9 cellular contexts compared by ENCODE assay signal in genomic region chr14:24035791-24036179, GRCh38. TPM values are rescaled to one million over a fixed set of nuclear protein-coding genes. Genes with fewer than 3 reads are reported as not detected.
DNase-seq lines count a peak whose midpoint lies in the region; TF ChIP-seq lines count a peak whose summit lies in the region.
"Not testable (repeated sequence)": the region's sequence is repeated elsewhere in the genome, so short reads cannot be mapped to it uniquely, and the experiment has no call there.
"Had no signal": no experiment of that assay in that cellular context is flagged by ENCODE, and none has a peak within 500 bp of the region (broad histone marks: within the 10 kb centered on the region; RNA-seq: fewer than 3 reads in every experiment).

No MANE protein-coding gene starts in this region.

- H3K9me2 ChIP-seq in DOHH2 (replicated peaks; ENCODE audit: control insufficient read depth, low read length): not testable (repeated sequence)

- not testable (repeated sequence) for H3K9ac ChIP-seq in iPS-18a (ENCODE audit: low read length)
- H3K9ac ChIP-seq in neuronal stem cell (ENCODE audit: low read depth, low read length, poor library complexity): peak overlapping the region; percentile 9

- H4K20me1 ChIP-seq in DOHH2 (ENCODE audit: control insufficient read depth, insufficient read depth, low read depth, low read length): not testable (repeated sequence)

- peak overlapping the region; percentile 61 for H3K27ac Mint-ChIP-seq in HFFc6
- peak overlapping the region; percentile 88 for H3K27ac Mint-ChIP-seq in activated CD4-positive, alpha-beta T cell treated with anti-CD3 and anti-CD28 coated beads, Interleukin-2, amount 10 ng/mL, durations not matched to agents 7 days and 5 days

- H3K4me1 ChIP-seq in DOHH2 (ENCODE audit: control insufficient read depth, low read length); iPS-18a (ENCODE audit: control insufficient read depth, low read depth, low read length); neuronal stem cell (ENCODE audit: control insufficient read depth in 2 of 2, insufficient read depth in 1 of 2, low read depth in 1 of 2, low read length in 2 of 2); thyroid gland: not testable (repeated sequence)

- peak overlapping the region; percentile 87 for H3K4me3 ChIP-seq in DOHH2 (ENCODE audit: low read length)
- H3K4me3 ChIP-seq in iPS-18a (ENCODE audit: low read length): peak overlapping the region; percentile 81
- H3K4me3 ChIP-seq in neuronal stem cell (ENCODE audit: low read length in 2 of 2): peak overlapping the region; percentile 63 to 79
- H3K4me3 ChIP-seq in thyroid gland (replicated peaks in 1 of 3): peak overlapping the region in 1 of 3 donors; percentile 42

- not testable (repeated sequence) for DNase-seq in HFFc6; activated CD4-positive, alpha-beta T cell treated with anti-CD3 and anti-CD28 coated beads, Interleukin-2, amount 10 ng/mL, durations not matched to agents 7 days and 5 days; neuronal stem cell (ENCODE audit: low spot score); thyroid gland
- DNase-seq in NCI-H510A (lab: John Stamatoyannopoulos, UW): peak; percentile 19

- H3K36me3 Mint-ChIP-seq in HFFc6 (ENCODE audit: low read depth): not testable (repeated sequence)
- H3K36me3 Mint-ChIP-seq in activated CD4-positive, alpha-beta T cell treated with anti-CD3 and anti-CD28 coated beads, Interleukin-2, amount 10 ng/mL, durations not matched to agents 7 days and 5 days (ENCODE audit: low read depth): peaks cover 10% of the 10 kb centered on the region

- H3K9me3 ChIP-seq in DOHH2 (ENCODE audit: control insufficient read depth, insufficient read depth, low read length): peaks cover 11% of the 10 kb centered on the region; the same call in 1 of the 2 replicates
- H3K9me3 ChIP-seq in iPS-18a (ENCODE audit: control insufficient read depth, low read depth, low read length); neuronal stem cell (replicated peaks in 1 of 2; ENCODE audit: control insufficient read depth in 2 of 2, insufficient read depth in 1 of 2, low read depth in 1 of 2, low read length in 2 of 2); thyroid gland: not testable (repeated sequence)

- not testable (repeated sequence) for H2BK5ac ChIP-seq in neuronal stem cell (ENCODE audit: low read length)

- peaks cover 17% of the 10 kb centered on the region for H3K4me1 Mint-ChIP-seq in HFFc6 (ENCODE audit: low read depth)
- peaks cover 21% of the 10 kb centered on the region for H3K4me1 Mint-ChIP-seq in activated CD4-positive, alpha-beta T cell treated with anti-CD3 and anti-CD28 coated beads, Interleukin-2, amount 10 ng/mL, durations not matched to agents 7 days and 5 days

- H2BK120ac ChIP-seq in neuronal stem cell (ENCODE audit: low read depth, low read length): not testable (repeated sequence)

- TF ChIP-seq POLR2A in thyroid gland (IDR thresholded peaks at IDR 0.05): not testable (repeated sequence)

- intact Hi-C loops in thyroid gland (cut with DNase I): not testable (repeated sequence)

- not testable (repeated sequence) for H3K27ac ChIP-seq in DOHH2 (ENCODE audit: low read depth, low read length); iPS-18a (ENCODE audit: low read length); neuronal stem cell (replicated peaks; ENCODE audit: low read length)
- H3K27ac ChIP-seq in cingulate gyrus (ENCODE audit: low read depth, low read length): peak overlapping the region; percentile 70
- H3K27ac ChIP-seq in thyroid gland: peak overlapping the region; percentile 62 to 90 (median 88)

- H3K18ac ChIP-seq in neuronal stem cell (ENCODE audit: low read length): peak overlapping the region; percentile 93

- not testable (repeated sequence) for H3K4ac ChIP-seq in neuronal stem cell (ENCODE audit: low read length)

- POLR2A ChIA-PET in activated CD4-positive, alpha-beta T cell treated with anti-CD3 and anti-CD28 coated beads, Interleukin-2, amount 10 ng/mL, durations not matched to agents 7 days and 5 days (lab: Charles Lee): interaction anchor here (0.6 kb wide), 1 partner anchor 47 kb away, joined by 3 read pairs; no protein-coding TSS in a partner anchor

- peak overlapping the region; percentile 94 for H3K4me3 Mint-ChIP-seq in HFFc6
- H3K4me3 Mint-ChIP-seq in activated CD4-positive, alpha-beta T cell treated with anti-CD3 and anti-CD28 coated beads, Interleukin-2, amount 10 ng/mL, durations not matched to agents 7 days and 5 days: peak overlapping the region; percentile 87

- CTCF ChIA-PET in activated CD4-positive, alpha-beta T cell treated with anti-CD3 and anti-CD28 coated beads, Interleukin-2, amount 10 ng/mL, durations not matched to agents 7 days and 5 days (lab: Charles Lee): interaction anchor here (1.0 kb wide), 2 partner anchors 55 to 73 kb away, joined by 3 read pairs; no protein-coding TSS in a partner anchor

- not testable (repeated sequence) for TF ChIP-seq CTCF in DOHH2 (IDR thresholded peaks at IDR 0.05; ENCODE audit: low read depth, low read length, poor library complexity, severe bottlenecking); HFFc6 (IDR thresholded peaks at IDR 0.05); thyroid gland (IDR thresholded peaks at IDR 0.05)

- H3K27me3 Mint-ChIP-seq in HFFc6 (ENCODE audit: insufficient read depth): peaks cover 11% of the 10 kb centered on the region
- H3K27me3 Mint-ChIP-seq in activated CD4-positive, alpha-beta T cell treated with anti-CD3 and anti-CD28 coated beads, Interleukin-2, amount 10 ng/mL, durations not matched to agents 7 days and 5 days: not testable (repeated sequence)

- not testable (repeated sequence) for H2BK12ac ChIP-seq in neuronal stem cell (ENCODE audit: low read length)

- not testable (repeated sequence) for H3K79me2 ChIP-seq in DOHH2 (ENCODE audit: control insufficient read depth, low read length)

- not testable (repeated sequence) for H3F3A ChIP-seq in DOHH2 (ENCODE audit: control insufficient read depth, insufficient read depth)

- H3K14ac ChIP-seq in neuronal stem cell (ENCODE audit: low read length): not testable (repeated sequence)

- peaks cover 24% of the 10 kb centered on the region for H3K9me3 Mint-ChIP-seq in HFFc6
- H3K9me3 Mint-ChIP-seq in activated CD4-positive, alpha-beta T cell treated with anti-CD3 and anti-CD28 coated beads, Interleukin-2, amount 10 ng/mL, durations not matched to agents 7 days and 5 days: peaks cover 25% of the 10 kb centered on the region

- H3K36me3 ChIP-seq in DOHH2 (ENCODE audit: control insufficient read depth, low read length); iPS-18a (ENCODE audit: control insufficient read depth, low read depth, low read length); neuronal stem cell (replicated peaks in 1 of 2; ENCODE audit: control insufficient read depth in 2 of 2, insufficient read depth in 2 of 2, low read length in 2 of 2); thyroid gland: not testable (repeated sequence)

- H2AK5ac ChIP-seq in neuronal stem cell (ENCODE audit: low read depth, low read length): not testable (repeated sequence)

- H2BK15ac ChIP-seq in neuronal stem cell (ENCODE audit: low read length): not testable (repeated sequence)

- not testable (repeated sequence) for H4K8ac ChIP-seq in neuronal stem cell (ENCODE audit: low read depth, low read length)

- no CpG with 5 or more reads among the region's 3 CpGs for WGBS in neuronal stem cell (ENCODE audit: extremely low coverage in 2 of 2, insufficient read length in 2 of 2, insufficient replicate concordance in 1 of 2), 2 donors
- WGBS in thyroid gland, 2 donors: 47 to 52% methylated on average over 2 to 3 of the region's 3 CpGs

- H3K23ac ChIP-seq in neuronal stem cell (ENCODE audit: low read depth, low read length, poor library complexity): not testable (repeated sequence)

- H2AFZ ChIP-seq in neuronal stem cell (ENCODE audit: low read length): peak overlapping the region; percentile 96

- H4K91ac ChIP-seq in neuronal stem cell (ENCODE audit: low read depth, low read length, poor library complexity): not testable (repeated sequence)

- H3K4me2 ChIP-seq in DOHH2 (ENCODE audit: low read length): peak overlapping the region; percentile 95
- peak overlapping the region; percentile 97 for H3K4me2 ChIP-seq in neuronal stem cell (ENCODE audit: insufficient read depth, low read length, poor library complexity, severe bottlenecking)

- H3K27me3 ChIP-seq in DOHH2 (ENCODE audit: control insufficient read depth, low read length); iPS-18a (ENCODE audit: control insufficient read depth, insufficient read depth, low read length); thyroid gland: not testable (repeated sequence)
- H3K27me3 ChIP-seq in neuronal stem cell (ENCODE audit: control insufficient read depth in 3 of 3, insufficient read depth in 3 of 3, low read depth in 1 of 3, low read length in 3 of 3): peaks cover 0 to 12% (median 0%) of the 10 kb centered on the region in 3 experiments

- H3K79me1 ChIP-seq in neuronal stem cell (ENCODE audit: low read depth, low read length): not testable (repeated sequence)

RNA-seq across cellular contexts. Expression of gene CARMIL3, which starts 16.0 kb away (rescaled TPM):
- not detected for total RNA-seq in HFFc6 (2021; fragmentation: NEBNext Ultra II Directional; extraction: Animal tissue kit (Norgen Biotek cat#: 25700))
- 1 to 10 TPM in 1 of 2 experiments, under 1 TPM in 1; 0.83 to 1.1 TPM for total RNA-seq in activated CD4-positive, alpha-beta T cell treated with anti-CD3 and anti-CD28 coated beads, Interleukin-2, amount 10 ng/mL, durations not matched to agents 7 days and 5 days
- 0.96 TPM for polyA plus RNA-seq in neuronal stem cell (2013, experiment 1 of 2)
- 0.98 TPM for polyA plus RNA-seq in neuronal stem cell (2013, experiment 2 of 2)
- 1 to 10 TPM in 2 of 4 donors, under 1 TPM in 2; 0.63 to 1.3 (median 0.99) TPM for total RNA-seq in thyroid gland
- total RNA-seq: M059J had no signal

RNA-seq across cellular contexts. Expression of gene CPNE6, which starts 35.6 kb away (rescaled TPM):
- total RNA-seq in HFFc6 (2021; fragmentation: NEBNext Ultra II Directional; extraction: Animal tissue kit (Norgen Biotek cat#: 25700)): not detected
- not detected for total RNA-seq in activated CD4-positive, alpha-beta T cell treated with anti-CD3 and anti-CD28 coated beads, Interleukin-2, amount 10 ng/mL, durations not matched to agents 7 days and 5 days
- not detected for polyA plus RNA-seq in neuronal stem cell (2013, experiment 1 of 2)
- polyA plus RNA-seq in neuronal stem cell (2013, experiment 2 of 2): not detected
- total RNA-seq in thyroid gland: under 1 TPM in 1 of 4 donors, not detected in 3; 0.29 TPM
- total RNA-seq: M059J had no signal

RNA-seq across cellular contexts. Expression of gene DHRS4L2, which starts 47.1 kb away (rescaled TPM):
- 10 to 100 TPM; 18.8 to 25.4 (median 23.5) TPM for total RNA-seq in HFFc6 (2021; fragmentation: NEBNext Ultra II Directional; extraction: Animal tissue kit (Norgen Biotek cat#: 25700))
- 10 to 100 TPM; 22.5 to 24.8 TPM for total RNA-seq in activated CD4-positive, alpha-beta T cell treated with anti-CD3 and anti-CD28 coated beads, Interleukin-2, amount 10 ng/mL, durations not matched to agents 7 days and 5 days
- 13.4 TPM for polyA plus RNA-seq in neuronal stem cell (2013, experiment 1 of 2)
- polyA plus RNA-seq in neuronal stem cell (2013, experiment 2 of 2): 13.9 TPM
- total RNA-seq in thyroid gland: 10 to 100 TPM in 2 of 4 donors, 1 to 10 TPM in 2; 4.7 to 27.1 (median 12.6) TPM

RNA-seq across cellular contexts. Expression of gene PCK2, which starts 58.3 kb away (rescaled TPM):
- total RNA-seq in HFFc6 (2021; fragmentation: NEBNext Ultra II Directional; extraction: Animal tissue kit (Norgen Biotek cat#: 25700)): 10 to 100 TPM; 19.9 to 27.6 (median 24.0) TPM
- 10 to 100 TPM; 57.4 to 60.3 TPM for total RNA-seq in activated CD4-positive, alpha-beta T cell treated with anti-CD3 and anti-CD28 coated beads, Interleukin-2, amount 10 ng/mL, durations not matched to agents 7 days and 5 days
- 15.2 TPM for polyA plus RNA-seq in neuronal stem cell (2013, experiment 1 of 2)
- polyA plus RNA-seq in neuronal stem cell (2013, experiment 2 of 2): 15.1 TPM
- 10 to 100 TPM; 29.8 to 47.4 (median 39.3) TPM for total RNA-seq in thyroid gland
